Comparison of ENCODE assay signal across 15 cellular contexts in the genomic region with DNA sequence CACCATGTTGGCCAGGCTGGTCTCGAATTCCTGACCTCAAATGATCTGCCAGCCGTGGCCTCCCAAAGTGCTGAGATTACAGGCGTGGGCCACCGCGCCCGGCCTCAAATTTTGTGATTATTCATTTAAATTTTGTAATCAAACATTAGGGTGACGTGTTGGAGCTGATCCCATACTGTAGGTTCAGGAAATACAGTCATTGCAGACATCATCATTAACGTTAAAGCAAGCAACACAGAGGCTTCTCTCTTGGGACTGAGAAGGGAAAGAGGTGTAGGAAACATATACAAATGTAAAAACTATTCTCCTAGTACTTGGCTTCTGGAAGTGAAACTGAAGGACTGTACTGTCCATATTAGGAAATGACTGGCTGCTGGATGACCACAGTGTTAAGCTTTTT. TPM values are rescaled to one million over a fixed set of nuclear protein-coding genes. Genes with fewer than 3 reads are reported as not detected.
A peak's percentile ranks its signal among the peaks of the same experiment; 100 is the strongest.
DNase-seq lines count a peak whose midpoint lies in the region; ATAC-seq, FAIRE-seq and TF ChIP-seq lines count a peak whose summit lies in the region.
"Had no signal": no experiment of that assay in that cellular context is flagged by ENCODE, and none has a peak within 500 bp of the region (broad histone marks: within the 10 kb centered on the region; RNA-seq: fewer than 3 reads in every experiment).

No MANE protein-coding gene starts in this region.

- CTCF ChIA-PET in PC-9 (lab: Charles Lee) (interaction anchor here (0.5 to 0.8 kb wide), 3 partner anchors 9 to 91 kb away, joined by 3 to 5 read pairs (median 3); no protein-coding TSS in a partner anchor), endothelial cell of umbilical vein (lab: Charles Lee) (interaction anchor here (0.7 to 2.5 kb wide), 5 partner anchors 10 to 148 kb away, joined by 3 to 9 read pairs (median 3); a partner anchor contains a TSS)

- no peak for TF ChIP-seq EP300 in tibial nerve (IDR thresholded peaks at IDR 0.05)

- peak overlapping the region; percentile 9 for H3K9ac ChIP-seq in GM23248
- H3K9ac ChIP-seq in endothelial cell of umbilical vein (replicated peaks; ENCODE audit: extremely low read depth, insufficient read depth, low read length) = no peak overlapping the region

- FAIRE-seq in endothelial cell of umbilical vein (lab: Jason Lieb, UNC) (no peak), D721Med (lab: Jason Lieb, UNC) (no peak)
- FAIRE-seq: islet of Langerhans had no signal

- no peaks in the 10 kb centered on the region for H3K79me2 ChIP-seq in GM23248 (ENCODE audit: insufficient read depth)
- no peaks in the 10 kb centered on the region for H3K79me2 ChIP-seq in PC-9 (ENCODE audit: low read depth)
- no peaks in the 10 kb centered on the region for H3K79me2 ChIP-seq in endothelial cell of umbilical vein (ENCODE audit: control insufficient read depth, insufficient read depth, low read length)

- no peaks in the 10 kb centered on the region for H3K9me1 ChIP-seq in endothelial cell of umbilical vein (replicated peaks; ENCODE audit: control insufficient read depth, extremely low read depth, insufficient read depth, low read length)

- H3K9me2 ChIP-seq in GM23248 (ENCODE audit: insufficient read depth) (no peaks in the 10 kb centered on the region), PC-9 (ENCODE audit: insufficient read depth) (no peaks in the 10 kb centered on the region)

- no peaks in the 10 kb centered on the region for H3K36me3 ChIP-seq in GM23248 (ENCODE audit: low read depth)
- no peaks in the 10 kb centered on the region for H3K36me3 ChIP-seq in PC-9 (ENCODE audit: low read depth)
- no peaks in the 10 kb centered on the region for H3K36me3 ChIP-seq in endothelial cell of umbilical vein (ENCODE audit: control insufficient read depth in 2 of 2, extremely low read depth in 1 of 2, insufficient read depth in 2 of 2, low read length in 2 of 2)
- no peaks in the 10 kb centered on the region for H3K36me3 ChIP-seq in mesodermal cell (ENCODE audit: control insufficient read depth, insufficient read depth, low read length)
- H3K36me3 ChIP-seq in tibial nerve = no peaks in the 10 kb centered on the region

- H2AFZ ChIP-seq in GM23248 = 0 out of 2 replicates have a peak overlapping the region, but pooled peaks have one; percentile 0
- no peak overlapping the region for H2AFZ ChIP-seq in PC-9
- peak overlapping the region; percentile 51 for H2AFZ ChIP-seq in endothelial cell of umbilical vein (ENCODE audit: low read depth, low read length)

- H3F3A ChIP-seq in GM23248 (ENCODE audit: insufficient read depth) = peaks cover 30% of the 10 kb centered on the region
- H3F3A ChIP-seq in PC-9 (ENCODE audit: insufficient read depth, low read depth) = peaks cover 41% of the 10 kb centered on the region

- intact Hi-C loops in PC-9 (cut with micrococcal nuclease; ENCODE audit: unreplicated experiment) (loop anchor here (2.0 kb wide), 1 partner anchor 33 kb away; no protein-coding TSS in a partner anchor), endothelial cell of umbilical vein (cut with micrococcal nuclease) (no loop called here), left cardiac atrium (cut with DNase I) (no loop called here)

- dilution Hi-C loops in endothelial cell of umbilical vein (cut with MboI; ENCODE audit: extremely low pct_ligation_motif_present, low sequenced_read_pairs) = no loop called here

- TF ChIP-seq CTCF in PC-9 (conservative IDR thresholded peaks at IDR 0.05) = no peak
- no peak for TF ChIP-seq CTCF in endothelial cell of umbilical vein (IDR thresholded peaks at IDR 0.05; ENCODE audit: extremely low read depth in 1 of 2, insufficient read depth in 1 of 2, low read depth in 1 of 2, low read length in 2 of 2)
- TF ChIP-seq CTCF in tibial nerve (IDR thresholded peaks at IDR 0.05) = no peak
- TF ChIP-seq CTCF in D721Med (IDR thresholded peaks at IDR 0.05; ENCODE audit: insufficient read depth, missing control alignments) = no peak

- H3K4me3 ChIP-seq in GM23248 = no peak overlapping the region
- no peak overlapping the region for H3K4me3 ChIP-seq in PC-9
- H3K4me3 ChIP-seq in endothelial cell of umbilical vein (replicated peaks in 1 of 3; ENCODE audit: insufficient read depth in 1 of 3, low read depth in 1 of 3, low read length in 3 of 3) = no peak overlapping the region
- H3K4me3 ChIP-seq in mesodermal cell (ENCODE audit: extremely low read depth, insufficient read depth, low read length, poor library complexity, severe bottlenecking) = no peak overlapping the region
- H3K4me3 ChIP-seq in tibial nerve = no peak overlapping the region
- H3K4me3 ChIP-seq: K562 had no signal

- peaks cover 41% of the 10 kb centered on the region for H3K4me1 ChIP-seq in GM23248 (ENCODE audit: insufficient read depth)
- peaks cover 45% of the 10 kb centered on the region for H3K4me1 ChIP-seq in PC-9 (replicated peaks; ENCODE audit: insufficient read depth)
- peaks cover 14% of the 10 kb centered on the region for H3K4me1 ChIP-seq in endothelial cell of umbilical vein (ENCODE audit: control insufficient read depth, extremely low read depth, insufficient read depth, low read length)
- peaks cover 23% of the 10 kb centered on the region for H3K4me1 ChIP-seq in mesodermal cell (ENCODE audit: control insufficient read depth, insufficient read depth, low read length, poor library complexity, severe bottlenecking)
- H3K4me1 ChIP-seq in tibial nerve = no peaks in the 10 kb centered on the region

- TF ChIP-seq POLR2A in endothelial cell of umbilical vein (IDR thresholded peaks at IDR 0.05; ENCODE audit: low read depth, low read length) (no peak), tibial nerve (IDR thresholded peaks at IDR 0.05) (no peak)

- H4K20me1 ChIP-seq in GM23248 (ENCODE audit: insufficient read depth) (no peaks in the 10 kb centered on the region), PC-9 (ENCODE audit: insufficient read depth) (no peaks in the 10 kb centered on the region), endothelial cell of umbilical vein (replicated peaks; ENCODE audit: control insufficient read depth, extremely low read depth, insufficient read depth, low read length) (no peaks in the 10 kb centered on the region)

- no peaks in the 10 kb centered on the region for H3K27me3 ChIP-seq in GM23248 (replicated peaks; ENCODE audit: insufficient read depth)
- H3K27me3 ChIP-seq in PC-9 (ENCODE audit: insufficient read depth, low read depth) = no peaks in the 10 kb centered on the region
- no peaks in the 10 kb centered on the region for H3K27me3 ChIP-seq in endothelial cell of umbilical vein (ENCODE audit: control insufficient read depth in 2 of 2, insufficient read depth in 2 of 2, low read length in 2 of 2)
- H3K27me3 ChIP-seq in tibial nerve = no peaks in the 10 kb centered on the region

- DNase-seq in GM23248 (peak; percentile 91), PC-9 (no peak), endothelial cell of umbilical vein (ENCODE audit: low read depth, low spot score) (peak; percentile 29), tibial nerve (ENCODE audit: low spot score in 2 of 2) (no peak), left cardiac atrium (no peak), NCI-H1417 treated with DMSO at 0.1 percent for 48 hours (lab: John Stamatoyannopoulos, UW) (no peak), D721Med (ENCODE audit: insufficient read length, low spot score) (no peak)
- DNase-seq: activated CD4-positive, alpha-beta T cell treated with anti-CD3 and anti-CD28 coated beads for 4 hours; GDM1; NCI-H2081 treated with DMSO at 0.1 percent for 48 hours; stimulated activated CD4-positive, alpha-beta T cell treated with anti-CD3 and anti-CD28 coated beads, Interleukin-4, amount 100 ng/mL, for 4 hours; stimulated activated naive CD8-positive, alpha-beta T cell treated with anti-CD3 and anti-CD28 coated beads, Interleukin-15, Interleukin-2, amounts not matched to agents 100 U/mL and 50 U/mL, for 24 hours had no signal

- H3K27ac ChIP-seq in GM23248 (peak overlapping the region; percentile 60), PC-9 (peak overlapping the region; percentile 90), endothelial cell of umbilical vein (ENCODE audit: insufficient read depth, low read depth, low read length) (no peak overlapping the region), mesodermal cell (ENCODE audit: low read depth, low read length, severe bottlenecking) (peak overlapping the region; percentile 57), tibial nerve (no peak overlapping the region)

- H3K4me2 ChIP-seq in GM23248 (ENCODE audit: unreplicated experiment) (peak overlapping the region; percentile 63), PC-9 (peak overlapping the region; percentile 78), endothelial cell of umbilical vein (ENCODE audit: insufficient read depth, low read length) (no peak overlapping the region)

- in situ Hi-C loops in GM23248 (cut with MboI) = no loop called here

- 23 to 35% methylated on average over 8 of the region's 8 CpGs for WGBS in GM23248 (ENCODE audit: low coverage in 1 of 2, low lambda C conversion rate in 2 of 2, missing lambda C conversion rate in 2 of 2), 2 experiments
- 88 to 91% methylated on average over 4 to 5 of the region's 8 CpGs for WGBS in mesodermal cell (ENCODE audit: insufficient coverage in 2 of 2), 2 experiments
- WGBS in tibial nerve, 2 donors = 74 to 84% methylated on average over 8 of the region's 8 CpGs

- no peak for ATAC-seq in left cardiac atrium
- ATAC-seq: K562; stimulated activated naive CD8-positive, alpha-beta T cell treated with anti-CD3 and anti-CD28 coated beads, Interleukin-15, Interleukin-2, amounts not matched to agents 100 U/mL and 50 U/mL, for 24 hours had no signal

- POLR2A ChIA-PET in PC-9 (lab: Charles Lee; ENCODE audit: unreplicated experiment) = interaction anchor here (0.7 kb wide), 1 partner anchor 33 kb away, joined by 3 read pairs; no protein-coding TSS in a partner anchor
- POLR2A ChIA-PET in endothelial cell of umbilical vein (lab: Charles Lee) = no interaction called here

- no TSS peak for BruUV-seq in PC-9 (replicated peaks; lab: Mats Ljungman, UMichigan)
- no TSS peak for BruUV-seq in endothelial cell of umbilical vein (replicated peaks; lab: Mats Ljungman, UMichigan)

- no peaks in the 10 kb centered on the region for H3K9me3 ChIP-seq in GM23248 (ENCODE audit: low read depth)
- H3K9me3 ChIP-seq in PC-9 (ENCODE audit: insufficient read depth, low read depth) = no peaks in the 10 kb centered on the region
- H3K9me3 ChIP-seq in endothelial cell of umbilical vein (replicated peaks; ENCODE audit: control insufficient read depth, insufficient read depth, low read length) = no peaks in the 10 kb centered on the region
- no peaks in the 10 kb centered on the region for H3K9me3 ChIP-seq in mesodermal cell (ENCODE audit: control insufficient read depth, low read length)
- H3K9me3 ChIP-seq in tibial nerve = no peaks in the 10 kb centered on the region

RNA-seq across cellular contexts. Expression of a gene that starts 11.1 kb away (rescaled TPM):
- 2.3 and 4.9 TPM in 2 replicates for total RNA-seq in GM23248 (2014; rRNA removed; shearing (Covaris generic))
- polyA plus RNA-seq in GM23248 (2016; fragmentation: Nextera tagmentation; extraction: Ambion mirVana) (2.1 and 2.4 TPM in 2 replicates), endothelial cell of umbilical vein (6.2 and 7.0 TPM in 2 replicates)
- total RNA-seq in PC-9 (2021) (9.6 and 10.8 TPM in 2 replicates), endothelial cell of umbilical vein (9.5 and 10.0 TPM in 2 replicates), tibial nerve (1 to 10 TPM; 2.0 to 8.4 (median 5.3) TPM), left cardiac atrium (1 to 10 TPM; 2.1 to 2.6 TPM)
- polyA plus RNA-seq in endothelial cell of umbilical vein (2011; cell fraction: cytosol; rRNA removed) = 3.7 and 4.8 TPM in 2 replicates
- polyA plus RNA-seq in endothelial cell of umbilical vein (2011; cell fraction: nucleus; rRNA removed) = 20.4 and 21.0 TPM in 2 replicates
- 3.1 and 4.3 TPM in 2 replicates for polyA plus RNA-seq in endothelial cell of umbilical vein (2012)
- polyA minus RNA-seq in endothelial cell of umbilical vein = 8.4 and 9.7 TPM in 2 replicates
- 3.4 TPM for polyA minus RNA-seq in endothelial cell of umbilical vein (2011; cell fraction: cytosol; rRNA and poly(A)+ RNA removed)
- 9.6 and 11.8 TPM in 2 replicates for polyA minus RNA-seq in endothelial cell of umbilical vein (2011; cell fraction: nucleus; rRNA and poly(A)+ RNA removed)
- 71.5 TPM for polyA plus RNA-seq in mesodermal cell (2013, experiment 1 of 2)
- polyA plus RNA-seq in mesodermal cell (2013, experiment 2 of 2) = 58.5 TPM

Comparison
In these comparisons a context has a peak if more than half of its experiments do, and no peak if none do; other contexts are left out.
1. DNase-seq: peak in GM23248 (single experiment) and endothelial cell of umbilical vein (single experiment); none in PC-9 (0 of 2), tibial nerve (0 of 2), left cardiac atrium (single experiment), NCI-H1417 treated with DMSO at 0.1 percent for 48 hours (single experiment) and D721Med (single experiment).
2. H3K27ac ChIP-seq: peak in GM23248 (single experiment), PC-9 (single experiment) and mesodermal cell (single experiment); none in endothelial cell of umbilical vein (single experiment) and tibial nerve (0 of 4).